Comparison of ENCODE assay signal across 13 cellular contexts in genomic region chr10:77274046-77274795, GRCh38.
A peak's percentile ranks its signal among the peaks of the same experiment; 100 is the strongest.
DNase-seq lines count a peak whose midpoint lies in the region; ATAC-seq, FAIRE-seq and TF ChIP-seq lines count a peak whose summit lies in the region.
"Had no signal": no experiment of that assay in that cellular context is flagged by ENCODE, and none has a peak within 500 bp of the region (broad histone marks: within the 10 kb centered on the region; RNA-seq: fewer than 3 reads in every experiment).

No MANE protein-coding gene starts in this region.

- TF ChIP-seq RAD21 in A549 (conservative IDR thresholded peaks at IDR 0.05 in 1 of 2, IDR thresholded peaks at IDR 0.05 in 1 of 2), result no peak

- no peak overlapping the region for H3K27ac ChIP-seq in A549
- H3K27ac ChIP-seq in mesenchymal stem cell (ENCODE audit: low read length, poor library complexity, severe bottlenecking), result peak overlapping the region; percentile 16
- H3K27ac ChIP-seq in ovary, result no peak overlapping the region
- H3K27ac ChIP-seq: upper lobe of left lung had no signal

- no peaks in the 10 kb centered on the region for H3K9me3 Mint-ChIP-seq in brain
- H3K9me3 Mint-ChIP-seq: activated T-cell treated with anti-CD3 and anti-CD28 coated beads, Interleukin-2, amount 50 U/mL, for 24 hours had no signal

- no peak for TF ChIP-seq POLR2A in A549 (IDR thresholded peaks at IDR 0.05; ENCODE audit: low read length)
- no peak for TF ChIP-seq POLR2A in ovary (IDR thresholded peaks at IDR 0.05)

- peaks cover 11% of the 10 kb centered on the region for H3K79me1 ChIP-seq in mesenchymal stem cell (replicated peaks; ENCODE audit: low read length, poor library complexity, severe bottlenecking)

- no peak overlapping the region for H2BK12ac ChIP-seq in mesenchymal stem cell (ENCODE audit: low read length in 2 of 2)

- H3K23ac ChIP-seq in mesenchymal stem cell (ENCODE audit: low read length in 2 of 2), result no peak overlapping the region

- H3K27ac Mint-ChIP-seq in brain, result peak overlapping the region in 4 of 5 experiments; percentile 33 to 88 (median 75)
- H3K27ac Mint-ChIP-seq: activated T-cell treated with anti-CD3 and anti-CD28 coated beads, Interleukin-2, amount 50 U/mL, for 24 hours had no signal

- DNase-seq in A549 (ENCODE audit: low read depth in 1 of 2, low spot score in 1 of 2) (no peak), HTR-8/SVneo (ENCODE audit: insufficient read length, low spot score) (peak; percentile 41), mesenchymal stem cell (peak; percentile 76), SW 1271 (lab: John Stamatoyannopoulos, UW) (no peak), UCSD-AML1 (lab: John Stamatoyannopoulos, UW; ENCODE audit: unreplicated experiment) (no peak), ovary (no peak)
- DNase-seq: activated T-cell treated with anti-CD3 and anti-CD28 coated beads, Interleukin-2, amount 50 U/mL, for 24 hours; naive B cell; NCI-H510A; upper lobe of left lung had no signal

- H3K9me3 ChIP-seq in A549 (no peaks in the 10 kb centered on the region), mesenchymal stem cell (ENCODE audit: control insufficient read depth, low read length) (no peaks in the 10 kb centered on the region), ovary (no peaks in the 10 kb centered on the region)
- H3K9me3 ChIP-seq: upper lobe of left lung had no signal

- no peak overlapping the region for H3K4me3 ChIP-seq in A549
- no peak overlapping the region for H3K4me3 ChIP-seq in mesenchymal stem cell (ENCODE audit: insufficient read depth in 1 of 2, low read depth in 1 of 2, low read length in 2 of 2)
- no peak overlapping the region for H3K4me3 ChIP-seq in ovary
- H3K4me3 ChIP-seq: upper lobe of left lung had no signal

- H2AK5ac ChIP-seq in mesenchymal stem cell (ENCODE audit: low read length, severe bottlenecking), result no peak overlapping the region

- no peak overlapping the region for H3K9ac ChIP-seq in mesenchymal stem cell (ENCODE audit: low read length)

- no peak overlapping the region for H2BK5ac ChIP-seq in mesenchymal stem cell (ENCODE audit: low read depth, low read length, poor library complexity, severe bottlenecking)

- intact Hi-C loops in ovary (cut with DNase I), result no loop called here

- POLR2A ChIA-PET in A549 (lab: Yijun Ruan, JAX), result no interaction called here

- peaks cover 46% of the 10 kb centered on the region for H3K4me1 Mint-ChIP-seq in brain
- H3K4me1 Mint-ChIP-seq: naive B cell had no signal

- H3K36me3 ChIP-seq in mesenchymal stem cell (ENCODE audit: control insufficient read depth in 1 of 2, insufficient read depth in 2 of 2, low read depth in 1 of 2, low read length in 2 of 2) (no peaks in the 10 kb centered on the region), ovary (no peaks in the 10 kb centered on the region)
- H3K36me3 ChIP-seq: upper lobe of left lung had no signal

- no peak overlapping the region for H2BK15ac ChIP-seq in mesenchymal stem cell (ENCODE audit: low read depth, poor library complexity, severe bottlenecking)

- H4K8ac ChIP-seq in mesenchymal stem cell (ENCODE audit: low read length), result no peak overlapping the region

- no peak overlapping the region for H3K18ac ChIP-seq in mesenchymal stem cell (ENCODE audit: low read depth in 1 of 2, low read length in 2 of 2)

- no peak overlapping the region for H2BK120ac ChIP-seq in mesenchymal stem cell (ENCODE audit: low read depth, low read length)

- H2AFZ ChIP-seq in mesenchymal stem cell (ENCODE audit: low read depth, low read length), result no peak overlapping the region

- H3K4ac ChIP-seq in mesenchymal stem cell (ENCODE audit: low read depth in 1 of 2, low read length in 2 of 2), result no peak overlapping the region

- TF ChIP-seq CTCF in A549 (IDR thresholded peaks at IDR 0.05), result no peak
- TF ChIP-seq CTCF in brain (conservative IDR thresholded peaks at IDR 0.05), result no peak
- TF ChIP-seq CTCF in ovary (IDR thresholded peaks at IDR 0.05), result no peak

- peaks cover 11% of the 10 kb centered on the region; the same call in 1 of the 3 replicates for H3K4me1 ChIP-seq in A549
- peaks cover 7% of the 10 kb centered on the region for H3K4me1 ChIP-seq in mesenchymal stem cell (ENCODE audit: control insufficient read depth, insufficient read depth, low read depth, low read length)
- no peaks in the 10 kb centered on the region for H3K4me1 ChIP-seq in ovary (ENCODE audit: insufficient read depth)
- H3K4me1 ChIP-seq: upper lobe of left lung had no signal

- FAIRE-seq in A549 (lab: Jason Lieb, UNC) (no peak), HTR-8/SVneo (lab: Jason Lieb, UNC) (no peak)
- FAIRE-seq: GM18507 had no signal

- H4K91ac ChIP-seq in mesenchymal stem cell (ENCODE audit: low read length), result no peak overlapping the region

- TF ChIP-seq EP300 in A549 (IDR thresholded peaks at IDR 0.05), result no peak
- no peak for TF ChIP-seq EP300 in ovary (IDR thresholded peaks at IDR 0.05)

- peaks cover 2% of the 10 kb centered on the region for H3K27me3 Mint-ChIP-seq in brain
- H3K27me3 Mint-ChIP-seq: activated T-cell treated with anti-CD3 and anti-CD28 coated beads, Interleukin-2, amount 50 U/mL, for 24 hours had no signal

- CTCF ChIA-PET in A549 (lab: Yijun Ruan, JAX), result interaction anchor here (1.9 to 2.0 kb wide), 2 partner anchors 23 to 101 kb away, joined by 7 read pairs; no protein-coding TSS in a partner anchor

- H3K4me2 ChIP-seq in A549 (peak overlapping the region; percentile 6; the same call in 1 of the 3 replicates), mesenchymal stem cell (ENCODE audit: low read length, poor library complexity, severe bottlenecking) (no peak overlapping the region)

- WGBS in A549 (ENCODE audit: missing lambda C conversion rate), result 57% methylated on average over 5 of the region's 5 CpGs
- WGBS in mesenchymal stem cell, result 25% methylated on average over 5 of the region's 5 CpGs
- 39 to 68% (median 57%) methylated on average over 5 of the region's 5 CpGs for WGBS in ovary, 3 donors

- H3K14ac ChIP-seq in mesenchymal stem cell (ENCODE audit: low read length in 2 of 2), result no peak overlapping the region

- peak; percentile 41 to 70; a peak in 3 of 6 replicates for ATAC-seq in A549
- no peak for ATAC-seq in HG02763 (IDR thresholded peaks at IDR 0.05; ENCODE audit: unreplicated experiment)

- no peak overlapping the region for H3K4me3 Mint-ChIP-seq in brain
- H3K4me3 Mint-ChIP-seq: activated T-cell treated with anti-CD3 and anti-CD28 coated beads, Interleukin-2, amount 50 U/mL, for 24 hours; naive B cell had no signal

- H3K36me3 Mint-ChIP-seq in brain, result no peaks in the 10 kb centered on the region
- H3K36me3 Mint-ChIP-seq: naive B cell had no signal

- H3K27me3 ChIP-seq in mesenchymal stem cell (ENCODE audit: control insufficient read depth in 1 of 2, insufficient read depth in 1 of 2, low read length in 2 of 2), result no peaks in the 10 kb centered on the region
- no peaks in the 10 kb centered on the region for H3K27me3 ChIP-seq in ovary
- H3K27me3 ChIP-seq: upper lobe of left lung had no signal

TF ChIP-seq in A549, 52 proteins besides CTCF, POLR2A, EP300 and RAD21:
- TF ChIP-seq CHD4 (IDR thresholded peaks at IDR 0.05; ENCODE audit: borderline replicate concordance), result no peak
- no peak for TF ChIP-seq HOXA7 (CRISPR knock-in tag; IDR thresholded peaks at IDR 0.05)
- TF ChIP-seq MAX (IDR thresholded peaks at IDR 0.05), result no peak
- no peak for TF ChIP-seq POLR2AphosphoS2 (conservative IDR thresholded peaks at IDR 0.05; ENCODE audit: low read length)
- TF ChIP-seq MAZ (IDR thresholded peaks at IDR 0.05; ENCODE audit: borderline replicate concordance, low read depth, low read length), result no peak
- no peak for TF ChIP-seq HOXB5 (CRISPR knock-in tag; IDR thresholded peaks at IDR 0.05)
TF ChIP-seq in A549: peak in this region for 0.

Comparison
In these comparisons a context has a peak if more than half of its experiments do, and no peak if none do; other contexts are left out.
1. DNase-seq: peak in HTR-8/SVneo (single experiment) and mesenchymal stem cell (single experiment); none in A549 (0 of 2), SW 1271 (0 of 2), UCSD-AML1 (single experiment) and ovary (0 of 5).